Comparison of ENCODE assay signal across 16 cellular contexts in genomic region chrX:11446951-11447350, GRCh38.
DNase-seq lines count a peak whose midpoint lies in the region; ATAC-seq and TF ChIP-seq lines count a peak whose summit lies in the region.
"Had no signal": no experiment of that assay in that cellular context is flagged by ENCODE, and none has a peak within 500 bp of the region (broad histone marks: within the 10 kb centered on the region; RNA-seq: fewer than 3 reads in every experiment).

No MANE protein-coding gene starts in this region.

- TF ChIP-seq EP300 in gastroesophageal sphincter (IDR thresholded peaks at IDR 0.05) = no peak

- peaks cover 46% of the 10 kb centered on the region for H3K4me1 Mint-ChIP-seq in chondrocyte (ENCODE audit: low read depth)
- no peaks in the 10 kb centered on the region for H3K4me1 Mint-ChIP-seq in activated T-cell treated with anti-CD3 and anti-CD28 coated beads, Interleukin-2, amount 50 U/mL, for 72 hours (ENCODE audit: low read depth)

- H3K27ac ChIP-seq in GM23248 = peak overlapping the region; percentile 66
- H3K27ac ChIP-seq in gastroesophageal sphincter = peak overlapping the region; percentile 67 to 76 (median 70)

- H3K36me3 Mint-ChIP-seq in chondrocyte (ENCODE audit: low read depth) = no peaks in the 10 kb centered on the region
- no peaks in the 10 kb centered on the region for H3K36me3 Mint-ChIP-seq in activated T-cell treated with anti-CD3 and anti-CD28 coated beads, Interleukin-2, amount 50 U/mL, for 72 hours (ENCODE audit: insufficient read depth in 2 of 2)
- H3K36me3 Mint-ChIP-seq: CD8-positive, alpha-beta T cell had no signal

- TF ChIP-seq POLR2A in gastroesophageal sphincter (IDR thresholded peaks at IDR 0.05) = no peak

- no peak overlapping the region for H2AFZ ChIP-seq in GM23248

- 75 to 76% methylated on average over 4 of the region's 4 CpGs for WGBS in GM23248 (ENCODE audit: low coverage in 1 of 2, low lambda C conversion rate in 2 of 2, missing lambda C conversion rate in 2 of 2), 2 experiments
- 38 to 60% methylated on average over 1 to 4 of the region's 4 CpGs for WGBS in gastroesophageal sphincter (ENCODE audit: low coverage in 1 of 2), 2 donors

- H4K20me1 ChIP-seq in GM23248 (ENCODE audit: insufficient read depth) = no peaks in the 10 kb centered on the region

- H3K27me3 ChIP-seq in GM23248 (replicated peaks; ENCODE audit: insufficient read depth) = no peaks in the 10 kb centered on the region
- no peaks in the 10 kb centered on the region for H3K27me3 ChIP-seq in gastroesophageal sphincter
- H3K27me3 ChIP-seq in skeletal muscle satellite cell (ENCODE audit: control insufficient read depth, insufficient read depth, low read length) = no peaks in the 10 kb centered on the region

- TF ChIP-seq CTCF in chondrocyte (IDR thresholded peaks at IDR 0.05) (no peak), gastroesophageal sphincter (IDR thresholded peaks at IDR 0.05) (no peak)

- ATAC-seq in gastroesophageal sphincter = no peak
- no peak for ATAC-seq in activated T-cell treated with anti-CD3 and anti-CD28 coated beads, Interleukin-2, amount 50 U/mL, for 72 hours (replicated peaks in 1 of 2)
- ATAC-seq: CD8-positive, alpha-beta T cell; PC-3 had no signal

- H3K9me3 ChIP-seq in GM23248 (ENCODE audit: low read depth) (no peaks in the 10 kb centered on the region), gastroesophageal sphincter (no peaks in the 10 kb centered on the region), skeletal muscle satellite cell (replicated peaks; ENCODE audit: low read length) (no peaks in the 10 kb centered on the region)

- H3K4me3 ChIP-seq in GM23248 (no peak overlapping the region), gastroesophageal sphincter (no peak overlapping the region), skeletal muscle satellite cell (ENCODE audit: low read length) (no peak overlapping the region)

- DNase-seq in GM23248 (peak; percentile 33), chondrocyte (ENCODE audit: low spot score) (no peak), NCI-H2081 treated with DMSO at 0.1 percent for 48 hours (lab: John Stamatoyannopoulos, UW) (no peak), hypothalamus (lab: John Stamatoyannopoulos, UW) (no peak), HT-29 (ENCODE audit: low spot score) (no peak)
- DNase-seq in activated T-cell treated with anti-CD3 and anti-CD28 coated beads, Interleukin-2, amount 50 U/mL, for 72 hours = no peak
- DNase-seq: CD8-positive, alpha-beta T cell; DMS 273 treated with DMSO at 0.1 percent for 48 hours; H7; Karpas-422; NCI-H1417; NCI-H2081; NCI-H69; PC-3 had no signal

- in situ Hi-C loops in GM23248 (cut with MboI) = no loop called here

- no peaks in the 10 kb centered on the region for H3K27me3 Mint-ChIP-seq in chondrocyte (ENCODE audit: low read depth)
- H3K27me3 Mint-ChIP-seq in activated T-cell treated with anti-CD3 and anti-CD28 coated beads, Interleukin-2, amount 50 U/mL, for 72 hours (ENCODE audit: low read depth) = peaks cover 22% of the 10 kb centered on the region

- H3K4me2 ChIP-seq in GM23248 (ENCODE audit: unreplicated experiment) (no peak overlapping the region), skeletal muscle satellite cell (ENCODE audit: low read length) (no peak overlapping the region)

- H3K9me2 ChIP-seq in GM23248 (ENCODE audit: insufficient read depth) = no peaks in the 10 kb centered on the region

- peaks cover 15% of the 10 kb centered on the region for H3K4me1 ChIP-seq in GM23248 (ENCODE audit: insufficient read depth)
- peaks cover 0 to 31% (median 0%) of the 10 kb centered on the region in 3 donors for H3K4me1 ChIP-seq in gastroesophageal sphincter
- peaks cover 6% of the 10 kb centered on the region for H3K4me1 ChIP-seq in skeletal muscle satellite cell (ENCODE audit: control insufficient read depth, insufficient read depth, low read length)

- no peaks in the 10 kb centered on the region for H3K79me2 ChIP-seq in GM23248 (ENCODE audit: insufficient read depth)

- H3K36me3 ChIP-seq in GM23248 (ENCODE audit: low read depth) = no peaks in the 10 kb centered on the region
- no peaks in the 10 kb centered on the region for H3K36me3 ChIP-seq in gastroesophageal sphincter
- no peaks in the 10 kb centered on the region for H3K36me3 ChIP-seq in skeletal muscle satellite cell (ENCODE audit: insufficient read depth, low read length)

- no peak overlapping the region for H3K4me3 Mint-ChIP-seq in chondrocyte (ENCODE audit: unreplicated experiment)
- H3K4me3 Mint-ChIP-seq in activated T-cell treated with anti-CD3 and anti-CD28 coated beads, Interleukin-2, amount 50 U/mL, for 72 hours = no peak overlapping the region
- H3K4me3 Mint-ChIP-seq: CD8-positive, alpha-beta T cell had no signal

- peaks cover 12% of the 10 kb centered on the region for H3K9me3 Mint-ChIP-seq in chondrocyte (ENCODE audit: low read depth)
- no peaks in the 10 kb centered on the region for H3K9me3 Mint-ChIP-seq in activated T-cell treated with anti-CD3 and anti-CD28 coated beads, Interleukin-2, amount 50 U/mL, for 72 hours
- H3K9me3 Mint-ChIP-seq: CD8-positive, alpha-beta T cell had no signal

- H3F3A ChIP-seq in GM23248 (ENCODE audit: insufficient read depth) = peaks cover 5% of the 10 kb centered on the region; the same call in 1 of the 2 replicates

- H3K9ac ChIP-seq in GM23248 = peak overlapping the region; percentile 39
- H3K9ac ChIP-seq in skeletal muscle satellite cell (ENCODE audit: low read depth, low read length) = peak overlapping the region; percentile 21

- H3K27ac Mint-ChIP-seq in chondrocyte (ENCODE audit: unreplicated experiment) = peak overlapping the region; percentile 17
- no peak overlapping the region for H3K27ac Mint-ChIP-seq in activated T-cell treated with anti-CD3 and anti-CD28 coated beads, Interleukin-2, amount 50 U/mL, for 72 hours
- H3K27ac Mint-ChIP-seq: CD8-positive, alpha-beta T cell had no signal
